In genomic region chr21:29506947-29507346, GRCh38 we compare ENCODE assay signal across 17 cellular contexts.
DNase-seq lines count a peak whose midpoint lies in the region; ATAC-seq and TF ChIP-seq lines count a peak whose summit lies in the region.
"Had no signal": no experiment of that assay in that cellular context is flagged by ENCODE, and none has a peak within 500 bp of the region (broad histone marks: within the 10 kb centered on the region; RNA-seq: fewer than 3 reads in every experiment).

No MANE protein-coding gene starts in this region.

- no peak overlapping the region for H2AK5ac ChIP-seq in IMR-90 (ENCODE audit: low read depth, low read length)

- no peak overlapping the region for H4K8ac ChIP-seq in IMR-90 (ENCODE audit: low read depth in 2 of 2, low read length in 2 of 2)

- no peak overlapping the region for H3K56ac ChIP-seq in IMR-90 (ENCODE audit: extremely low read depth, insufficient read depth, low read length)

- H3K27me3 ChIP-seq in IMR-90 (ENCODE audit: control insufficient read depth, insufficient read depth, low read length) (no peaks in the 10 kb centered on the region), WERI-Rb-1 (ENCODE audit: insufficient read depth, low read depth, severe bottlenecking) (no peaks in the 10 kb centered on the region), SJCRH30 (no peaks in the 10 kb centered on the region)
- H3K27me3 ChIP-seq: BE2C had no signal

- dilution Hi-C loops in IMR-90 (cut with HindIII; ENCODE audit: low sequenced_read_pairs, unreplicated experiment), result no loop called here

- in situ Hi-C loops in IMR-90 (cut with MboI; ENCODE audit: low sequenced_read_pairs), result no loop called here

- no peak for TF ChIP-seq POLR2A in IMR-90 (IDR thresholded peaks at IDR 0.05; ENCODE audit: low read depth, low read length)

- no peak overlapping the region for H3K4me3 ChIP-seq in IMR-90 (ENCODE audit: insufficient read depth, low read depth, low read length)
- no peak overlapping the region for H3K4me3 ChIP-seq in WERI-Rb-1 (ENCODE audit: low read depth, low read length)
- no peak overlapping the region for H3K4me3 ChIP-seq in fibroblast of the aortic adventitia (ENCODE audit: low read depth, low read length)
- H3K4me3 ChIP-seq in SJCRH30, result no peak overlapping the region
- H3K4me3 ChIP-seq: A549, GM23248 had no signal

- DNase-seq in IMR-90 (peak; percentile 28), WERI-Rb-1 (no peak), fibroblast of the aortic adventitia (ENCODE audit: low read depth) (peak; percentile 17), SJCRH30 (no peak), Right ventricle myocardium inferior (ENCODE audit: missing footprints) (no peak)
- DNase-seq in effector CD4-positive, alpha-beta T cell, result no peak
- no peak for DNase-seq in stimulated activated CD4-positive, alpha-beta T cell treated with anti-CD3 and anti-CD28 coated beads, Interleukin-4, amount 100 ng/mL, for 4 hours
- DNase-seq: BE2C; Caco-2; CD8-positive, alpha-beta memory T cell; DND-41; GF-D8; GM23248 had no signal

- H3K36me3 ChIP-seq in IMR-90 (ENCODE audit: control insufficient read depth, insufficient read depth, low read length) (no peaks in the 10 kb centered on the region; the same call in 1 of the 2 replicates), WERI-Rb-1 (no peaks in the 10 kb centered on the region; the same call in 1 of the 2 replicates), SJCRH30 (no peaks in the 10 kb centered on the region)
- H3K36me3 ChIP-seq: BE2C had no signal

- H3K9me3 ChIP-seq in IMR-90 (ENCODE audit: control insufficient read depth, insufficient read depth, low read length) (no peaks in the 10 kb centered on the region), WERI-Rb-1 (ENCODE audit: severe bottlenecking) (no peaks in the 10 kb centered on the region), SJCRH30 (replicated peaks) (no peaks in the 10 kb centered on the region)
- H3K9me3 ChIP-seq: A549, BE2C, Caco-2 had no signal

- no TSS peak for BruUV-seq in IMR-90 (replicated peaks; lab: Mats Ljungman, UMichigan)

- WGBS in IMR-90 (ENCODE audit: extremely low coverage in 2 of 2, insufficient read length in 1 of 2), 2 experiments, result 67% methylated on average over 1 of the region's 3 CpGs; no CpG with 5 or more reads in 1 of the 2 experiments

- no peak overlapping the region for H2AFZ ChIP-seq in IMR-90 (replicated peaks; ENCODE audit: low read length, poor library complexity)
- H2AFZ ChIP-seq: GM23248 had no signal

- no peaks in the 10 kb centered on the region for H3K79me1 ChIP-seq in IMR-90 (ENCODE audit: low read depth in 1 of 2, low read length in 2 of 2)

- ATAC-seq in IMR-90 (ENCODE audit: low read depth) (no peak), Right ventricle myocardium inferior (no peak)
- ATAC-seq: A549, HCT116 had no signal

- no peak overlapping the region for H2BK5ac ChIP-seq in IMR-90 (ENCODE audit: low read depth, low read length, poor library complexity, severe bottlenecking)

- H2BK120ac ChIP-seq in IMR-90 (ENCODE audit: low read depth, low read length), result no peak overlapping the region

- H3K4ac ChIP-seq in IMR-90 (ENCODE audit: low read depth, low read length), result no peak overlapping the region

- H2AK9ac ChIP-seq in IMR-90 (replicated peaks; ENCODE audit: low read depth, low read length, poor library complexity), result no peak overlapping the region

- H3K4me1 ChIP-seq in IMR-90 (ENCODE audit: control insufficient read depth, insufficient read depth, low read length) (peaks cover 3% of the 10 kb centered on the region; the same call in 1 of the 2 replicates), SJCRH30 (no peaks in the 10 kb centered on the region)
- H3K4me1 ChIP-seq: A549, BE2C, Caco-2 had no signal

- POLR2A ChIA-PET in IMR-90 (lab: Charles Lee; ENCODE audit: unreplicated experiment), result no interaction called here

- peaks cover 6% of the 10 kb centered on the region; the same call in 1 of the 2 replicates for H3K9me1 ChIP-seq in IMR-90 (ENCODE audit: insufficient read depth, low read length)

- no peak for TF ChIP-seq RAD21 in IMR-90 (IDR thresholded peaks at IDR 0.05; ENCODE audit: low read length)

- no peak overlapping the region for H3K14ac ChIP-seq in IMR-90 (replicated peaks; ENCODE audit: low read depth, low read length)

- H2BK15ac ChIP-seq in IMR-90 (ENCODE audit: low read depth, low read length), result no peak overlapping the region

- no peak overlapping the region for H3K23ac ChIP-seq in IMR-90 (ENCODE audit: low read depth, low read length)

- no peak overlapping the region for H3K9ac ChIP-seq in IMR-90 (ENCODE audit: low read depth, low read length)
- H3K9ac ChIP-seq: GM23248 had no signal

- no peak overlapping the region for H2BK20ac ChIP-seq in IMR-90 (ENCODE audit: low read depth, low read length)

- H3K18ac ChIP-seq in IMR-90 (ENCODE audit: low read depth, low read length), result peak overlapping the region; percentile 5; the same call in 1 of the 2 replicates

- no peaks in the 10 kb centered on the region for H4K20me1 ChIP-seq in IMR-90 (ENCODE audit: insufficient read depth, low read length)

- no peak overlapping the region for H3K27ac ChIP-seq in IMR-90 (ENCODE audit: insufficient read depth, low read length)
- H3K27ac ChIP-seq in WERI-Rb-1, result peak overlapping the region; percentile 14; the same call in 1 of the 2 replicates
- H3K27ac ChIP-seq in SJCRH30, result no peak overlapping the region
- H3K27ac ChIP-seq: A549, C4-2B, GM23248, HL-60 had no signal

- no peak for TF ChIP-seq CTCF in IMR-90 (conservative IDR thresholded peaks at IDR 0.05; ENCODE audit: low read depth, low read length)
- TF ChIP-seq CTCF in WERI-Rb-1 (IDR thresholded peaks at IDR 0.05; ENCODE audit: low read depth, low read length), result no peak
- TF ChIP-seq CTCF in fibroblast of the aortic adventitia (IDR thresholded peaks at IDR 0.05; ENCODE audit: insufficient read depth, low read length), result no peak

- CTCF ChIA-PET in IMR-90 (lab: Yijun Ruan, JAX), result no interaction called here

- peak overlapping the region; percentile 7; the same call in 1 of the 2 replicates for H4K5ac ChIP-seq in IMR-90 (ENCODE audit: low read depth, low read length)

- H4K91ac ChIP-seq in IMR-90 (ENCODE audit: insufficient read depth, low read depth, low read length), result no peak overlapping the region

- H3K4me2 ChIP-seq in IMR-90 (ENCODE audit: low read depth, low read length), result no peak overlapping the region
- H3K4me2 ChIP-seq: A549 had no signal

- intact Hi-C loops in IMR-90 (cut with micrococcal nuclease) (loop anchor here (5.0 kb wide), 1 partner anchor 215 kb away; no protein-coding TSS in a partner anchor), Right ventricle myocardium inferior (cut with DNase I) (no loop called here)

TF ChIP-seq in IMR-90, 13 proteins besides CTCF, POLR2A, EP300 and RAD21:
- TF ChIP-seq, protein P1, sequence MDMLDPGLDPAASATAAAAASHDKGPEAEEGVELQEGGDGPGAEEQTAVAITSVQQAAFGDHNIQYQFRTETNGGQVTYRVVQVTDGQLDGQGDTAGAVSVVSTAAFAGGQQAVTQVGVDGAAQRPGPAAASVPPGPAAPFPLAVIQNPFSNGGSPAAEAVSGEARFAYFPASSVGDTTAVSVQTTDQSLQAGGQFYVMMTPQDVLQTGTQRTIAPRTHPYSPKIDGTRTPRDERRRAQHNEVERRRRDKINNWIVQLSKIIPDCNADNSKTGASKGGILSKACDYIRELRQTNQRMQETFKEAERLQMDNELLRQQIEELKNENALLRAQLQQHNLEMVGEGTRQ (IDR thresholded peaks at IDR 0.05; ENCODE audit: low read depth, low read length), result no peak
- TF ChIP-seq FOS (IDR thresholded peaks at IDR 0.05; ENCODE audit: low read depth, low read length) (no peak), RCOR1 (IDR thresholded peaks at IDR 0.05; ENCODE audit: insufficient replicate concordance, low read length) (no peak), BHLHE40 (IDR thresholded peaks at IDR 0.05; ENCODE audit: low read depth, low read length) (no peak), SMC3 (IDR thresholded peaks at IDR 0.05; ENCODE audit: low read depth, low read length) (no peak), RFX5 (IDR thresholded peaks at IDR 0.05; ENCODE audit: low read depth, low read length) (no peak), NFE2L2 (IDR thresholded peaks at IDR 0.05; ENCODE audit: low read depth, low read length) (no peak), CEBPB (IDR thresholded peaks at IDR 0.05; ENCODE audit: low read depth, low read length) (no peak), CHD1 (IDR thresholded peaks at IDR 0.05; ENCODE audit: low read depth, low read length) (no peak), MXI1 (IDR thresholded peaks at IDR 0.05; ENCODE audit: borderline replicate concordance, low read depth, low read length) (no peak), MAFK (IDR thresholded peaks at IDR 0.05; ENCODE audit: low read depth, low read length) (no peak), MAZ (IDR thresholded peaks at IDR 0.05; ENCODE audit: borderline replicate concordance, low read depth, low read length) (no peak)
- TF ChIP-seq, protein P2, sequence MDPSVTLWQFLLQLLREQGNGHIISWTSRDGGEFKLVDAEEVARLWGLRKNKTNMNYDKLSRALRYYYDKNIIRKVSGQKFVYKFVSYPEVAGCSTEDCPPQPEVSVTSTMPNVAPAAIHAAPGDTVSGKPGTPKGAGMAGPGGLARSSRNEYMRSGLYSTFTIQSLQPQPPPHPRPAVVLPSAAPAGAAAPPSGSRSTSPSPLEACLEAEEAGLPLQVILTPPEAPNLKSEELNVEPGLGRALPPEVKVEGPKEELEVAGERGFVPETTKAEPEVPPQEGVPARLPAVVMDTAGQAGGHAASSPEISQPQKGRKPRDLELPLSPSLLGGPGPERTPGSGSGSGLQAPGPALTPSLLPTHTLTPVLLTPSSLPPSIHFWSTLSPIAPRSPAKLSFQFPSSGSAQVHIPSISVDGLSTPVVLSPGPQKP (IDR thresholded peaks at IDR 0.05; ENCODE audit: borderline replicate concordance, low read depth, low read length), result no peak

Comparison
In these comparisons a context has a peak if more than half of its experiments do, and no peak if none do; other contexts are left out.
1. DNase-seq: peak in IMR-90 (single experiment) and fibroblast of the aortic adventitia (single experiment); none in WERI-Rb-1 (single experiment), effector CD4-positive, alpha-beta T cell (single experiment), SJCRH30 (0 of 2), Right ventricle myocardium inferior (single experiment) and stimulated activated CD4-positive, alpha-beta T cell treated with anti-CD3 and anti-CD28 coated beads, Interleukin-4, amount 100 ng/mL, for 4 hours (0 of 2).